Comparison of ENCODE assay signal across 8 cellular contexts in the genomic region with DNA sequence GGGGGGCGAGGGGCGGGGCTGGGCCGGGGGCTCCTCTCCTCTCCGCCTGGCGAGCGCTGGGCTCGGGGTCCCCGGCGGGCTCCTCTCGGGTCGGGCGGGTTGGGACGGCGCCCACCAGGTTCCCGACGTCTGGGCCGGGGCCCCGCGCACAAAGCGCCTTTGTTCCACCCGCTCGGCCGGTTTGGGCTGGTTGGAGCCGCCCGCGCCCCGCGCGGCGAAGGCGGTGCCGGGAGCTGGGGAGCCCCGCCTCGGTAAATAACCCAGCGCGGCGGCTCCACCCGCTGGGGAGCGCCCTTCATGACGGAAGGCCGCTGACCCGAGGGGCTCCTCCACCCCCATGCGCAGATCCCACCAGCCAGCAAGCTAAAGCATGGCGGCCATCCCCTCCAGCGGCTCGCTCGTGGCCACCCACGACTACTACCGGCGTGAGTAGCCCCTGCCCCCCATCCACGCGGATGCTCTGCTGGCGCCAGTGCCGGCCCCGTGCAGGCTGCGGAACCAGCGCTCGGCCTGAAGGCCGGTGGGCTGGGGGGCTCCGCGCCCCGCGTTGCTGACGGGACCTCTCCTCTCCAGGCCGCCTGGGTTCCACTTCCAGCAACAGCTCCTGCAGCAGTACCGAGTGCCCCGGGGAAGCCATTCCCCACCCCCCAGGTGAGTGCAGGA.
DNase-seq lines count a peak whose midpoint lies in the region; TF ChIP-seq lines count a peak whose summit lies in the region.

No MANE protein-coding gene starts in this region.

- H3K4me3 ChIP-seq in coronary artery, result peak overlapping the region; percentile 88

- peak; percentile 57 for DNase-seq in HCEC 1CT
- peak; percentile 75 for DNase-seq in NAMALWA (ENCODE audit: low spot score)
- DNase-seq in activated CD4-positive, alpha-beta T cell treated with anti-CD3 and anti-CD28 coated beads for 24 hours (ENCODE audit: low read depth in 2 of 2), result peak; percentile 43 to 52
- no peak for DNase-seq in coronary artery (ENCODE audit: low spot score)
- DNase-seq in left kidney (ENCODE audit: low read depth, low spot score), result peak; percentile 91
- peak; percentile 69 for DNase-seq in stimulated activated CD4-positive, alpha-beta T cell treated with anti-CD3 and anti-CD28 coated beads, Interleukin-1b, Interleukin-23, amount 100 ng/mL, for 48 hours
- DNase-seq in NCI-H524 treated with DMSO at 0.1 percent for 48 hours (lab: John Stamatoyannopoulos, UW), result no peak

- H3K27ac ChIP-seq in coronary artery, result peak overlapping the region; percentile 96 to 97

- TF ChIP-seq CTCF in GM12872 (IDR thresholded peaks at IDR 0.05; ENCODE audit: insufficient read depth, low read depth, low read length) (0 out of 3 replicates have a peak, but pooled peaks have one; percentile 23), coronary artery (IDR thresholded peaks at IDR 0.05) (no peak)

Comparison
In these comparisons a context has a peak if more than half of its experiments do, and no peak if none do; other contexts are left out.
1. DNase-seq: peak in HCEC 1CT (single experiment), NAMALWA (single experiment), activated CD4-positive, alpha-beta T cell treated with anti-CD3 and anti-CD28 coated beads for 24 hours (2 of 2), left kidney (single experiment) and stimulated activated CD4-positive, alpha-beta T cell treated with anti-CD3 and anti-CD28 coated beads, Interleukin-1b, Interleukin-23, amount 100 ng/mL, for 48 hours (single experiment); none in coronary artery (single experiment) and NCI-H524 treated with DMSO at 0.1 percent for 48 hours (single experiment).